Comparison of ENCODE assay signal across 25 cellular contexts in the genomic region with DNA sequence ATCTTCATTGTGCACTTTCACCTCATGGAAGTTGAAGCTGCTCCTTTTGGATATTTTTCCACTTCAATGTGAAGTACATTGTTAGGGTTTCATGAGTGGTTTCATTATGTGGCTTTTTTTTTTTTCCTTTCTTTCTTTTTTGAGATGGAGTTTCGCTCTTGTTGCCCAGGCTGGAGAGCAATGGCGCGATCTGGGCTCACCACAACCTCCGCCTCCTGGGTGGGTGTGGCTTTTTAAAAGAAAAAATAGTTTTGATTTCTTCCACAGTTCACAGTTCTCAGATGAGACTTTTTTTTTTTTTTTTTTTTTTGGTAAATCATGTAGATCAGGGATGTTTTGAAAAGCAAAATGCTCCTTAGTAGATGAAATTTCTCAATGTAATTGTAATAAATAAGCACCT.
"Had no signal": no experiment of that assay in that cellular context is flagged by ENCODE, and none has a peak within 500 bp of the region (broad histone marks: within the 10 kb centered on the region; RNA-seq: fewer than 3 reads in every experiment).

No MANE protein-coding gene starts in this region.

- H3K36me3 Mint-ChIP-seq: activated naive CD4-positive, alpha-beta T cell treated with anti-CD3 and anti-CD28 coated beads, Interleukin-2, amount 50 U/mL, for 24 hours; activated naive CD8-positive, alpha-beta T cell treated with anti-CD3 and anti-CD28 coated beads for 36 hours had no signal

- H3K27me3 Mint-ChIP-seq: activated CD4-positive, alpha-beta memory T cell treated with anti-CD3 and anti-CD28 coated beads, Interleukin-2, amount 10 ng/mL, durations not matched to agents 7 days and 5 days; activated CD4-positive, alpha-beta T cell treated with anti-CD3 and anti-CD28 coated beads, Interleukin-2, amount 10 ng/mL, durations not matched to agents 7 days and 5 days; activated naive CD4-positive, alpha-beta T cell treated with anti-CD3 and anti-CD28 coated beads, Interleukin-2, amount 50 U/mL, for 24 hours; activated naive CD8-positive, alpha-beta T cell treated with anti-CD3 and anti-CD28 coated beads for 36 hours; activated naive CD8-positive, alpha-beta T cell treated with anti-CD3 and anti-CD28 coated beads, Interleukin-2, amount 50 U/mL, for 24 hours; activated T-cell treated with anti-CD3 and anti-CD28 coated beads, Interleukin-2, amount 50 U/mL, for 24 hours; activated T-helper 17 cell treated with anti-CD3 and anti-CD28 coated beads, Interleukin-2, amount 50 U/mL, for 72 hours had no signal

- H3K27me3 ChIP-seq: adrenal gland, body of pancreas had no signal

- H3K4me3 Mint-ChIP-seq: activated CD4-positive, alpha-beta memory T cell treated with anti-CD3 and anti-CD28 coated beads, Interleukin-2, amount 10 ng/mL, durations not matched to agents 7 days and 5 days; activated CD4-positive, alpha-beta T cell treated with anti-CD3 and anti-CD28 coated beads, Interleukin-2, amount 10 ng/mL, durations not matched to agents 7 days and 5 days; activated naive CD4-positive, alpha-beta T cell treated with anti-CD3 and anti-CD28 coated beads for 36 hours; activated naive CD4-positive, alpha-beta T cell treated with anti-CD3 and anti-CD28 coated beads, Interleukin-2, amount 50 U/mL, for 24 hours; activated naive CD8-positive, alpha-beta T cell treated with anti-CD3 and anti-CD28 coated beads for 36 hours; activated naive CD8-positive, alpha-beta T cell treated with anti-CD3 and anti-CD28 coated beads, Interleukin-2, amount 50 U/mL, for 24 hours; activated T-cell treated with anti-CD3 and anti-CD28 coated beads, Interleukin-2, amount 50 U/mL, for 24 hours; activated T-helper 17 cell treated with anti-CD3 and anti-CD28 coated beads, Interleukin-2, amount 50 U/mL, for 72 hours had no signal

- H3K9me3 Mint-ChIP-seq: activated naive CD4-positive, alpha-beta T cell treated with anti-CD3 and anti-CD28 coated beads for 36 hours; activated naive CD4-positive, alpha-beta T cell treated with anti-CD3 and anti-CD28 coated beads, Interleukin-2, amount 50 U/mL, for 24 hours; activated naive CD8-positive, alpha-beta T cell treated with anti-CD3 and anti-CD28 coated beads for 36 hours; activated T-helper 17 cell treated with anti-CD3 and anti-CD28 coated beads, Interleukin-2, amount 50 U/mL, for 72 hours had no signal

- H3K4me1 ChIP-seq: adrenal gland, body of pancreas had no signal

- DNase-seq: activated CD4-positive, alpha-beta memory T cell treated with anti-CD3 and anti-CD28 coated beads, Interleukin-2, amount 10 ng/mL, durations not matched to agents 7 days and 5 days; activated CD4-positive, alpha-beta T cell treated with anti-CD3 and anti-CD28 coated beads for 4 hours; activated CD4-positive, alpha-beta T cell treated with anti-CD3 and anti-CD28 coated beads, Interleukin-2, amount 10 ng/mL, durations not matched to agents 7 days and 5 days; activated CD4-positive, alpha-beta T cell treated with anti-CD3 and anti-CD28 coated beads, Interleukin-2, amount 50 U/mL, for 4 hours; activated CD4-positive, CD25-positive, alpha-beta regulatory T cell; activated CD4-positive, CD25-positive, alpha-beta regulatory T cell treated with anti-CD3 and anti-CD28 coated beads, Interleukin-2, amount 50 U/mL, for 72 hours; activated CD8-positive, alpha-beta memory T cell treated with anti-CD3 and anti-CD28 coated beads, Interleukin-2, amount 50 U/mL, for 48 hours; activated effector memory CD4-positive, alpha-beta T cell treated with anti-CD3 and anti-CD28 coated beads, Interleukin-2, amount 50 U/mL, for 16 hours; activated naive CD4-positive, alpha-beta T cell treated with anti-CD3 and anti-CD28 coated beads for 36 hours; activated naive CD8-positive, alpha-beta T cell treated with anti-CD3 and anti-CD28 coated beads for 36 hours; activated naive CD8-positive, alpha-beta T cell treated with anti-CD3 and anti-CD28 coated beads, Interleukin-2, amount 50 U/mL, for 24 hours; activated T-cell treated with anti-CD3 and anti-CD28 coated beads for 4 hours; activated T-cell treated with anti-CD3 and anti-CD28 coated beads, Interleukin-2, amount 50 U/mL, for 24 hours; adrenal gland; amygdala; aorta; body of pancreas; caudate nucleus; effector CD8-positive, alpha-beta T cell; foreskin fibroblast; head of caudate nucleus; T-helper 2 cell had no signal

- H3K4me3 ChIP-seq: adrenal gland, body of pancreas had no signal

- H3K36me3 ChIP-seq: adrenal gland had no signal

- H3K4me1 Mint-ChIP-seq: activated CD4-positive, alpha-beta memory T cell treated with anti-CD3 and anti-CD28 coated beads, Interleukin-2, amount 10 ng/mL, durations not matched to agents 7 days and 5 days; activated CD4-positive, alpha-beta T cell treated with anti-CD3 and anti-CD28 coated beads, Interleukin-2, amount 10 ng/mL, durations not matched to agents 7 days and 5 days; activated naive CD4-positive, alpha-beta T cell treated with anti-CD3 and anti-CD28 coated beads, Interleukin-2, amount 50 U/mL, for 24 hours; activated naive CD8-positive, alpha-beta T cell treated with anti-CD3 and anti-CD28 coated beads for 36 hours; activated naive CD8-positive, alpha-beta T cell treated with anti-CD3 and anti-CD28 coated beads, Interleukin-2, amount 50 U/mL, for 24 hours; activated T-helper 17 cell treated with anti-CD3 and anti-CD28 coated beads, Interleukin-2, amount 50 U/mL, for 72 hours had no signal

- H3K27ac Mint-ChIP-seq: activated CD4-positive, alpha-beta memory T cell treated with anti-CD3 and anti-CD28 coated beads, Interleukin-2, amount 10 ng/mL, durations not matched to agents 7 days and 5 days; activated CD4-positive, alpha-beta T cell treated with anti-CD3 and anti-CD28 coated beads, Interleukin-2, amount 10 ng/mL, durations not matched to agents 7 days and 5 days; activated naive CD4-positive, alpha-beta T cell treated with anti-CD3 and anti-CD28 coated beads for 36 hours; activated naive CD4-positive, alpha-beta T cell treated with anti-CD3 and anti-CD28 coated beads, Interleukin-2, amount 50 U/mL, for 24 hours; activated naive CD8-positive, alpha-beta T cell treated with anti-CD3 and anti-CD28 coated beads for 36 hours; activated naive CD8-positive, alpha-beta T cell treated with anti-CD3 and anti-CD28 coated beads, Interleukin-2, amount 50 U/mL, for 24 hours; activated T-cell treated with anti-CD3 and anti-CD28 coated beads, Interleukin-2, amount 50 U/mL, for 24 hours; activated T-helper 17 cell treated with anti-CD3 and anti-CD28 coated beads, Interleukin-2, amount 50 U/mL, for 72 hours had no signal

- H3K27ac ChIP-seq: adrenal gland, body of pancreas had no signal

- ATAC-seq: activated naive CD8-positive, alpha-beta T cell treated with anti-CD3 and anti-CD28 coated beads, Interleukin-2, amount 50 U/mL, for 24 hours; activated T-helper 17 cell treated with anti-CD3 and anti-CD28 coated beads, Interleukin-2, amount 50 U/mL, for 72 hours; body of pancreas; esophagus mucosa had no signal

- H3K9me3 ChIP-seq: adrenal gland, body of pancreas had no signal
